In the genomic region with DNA sequence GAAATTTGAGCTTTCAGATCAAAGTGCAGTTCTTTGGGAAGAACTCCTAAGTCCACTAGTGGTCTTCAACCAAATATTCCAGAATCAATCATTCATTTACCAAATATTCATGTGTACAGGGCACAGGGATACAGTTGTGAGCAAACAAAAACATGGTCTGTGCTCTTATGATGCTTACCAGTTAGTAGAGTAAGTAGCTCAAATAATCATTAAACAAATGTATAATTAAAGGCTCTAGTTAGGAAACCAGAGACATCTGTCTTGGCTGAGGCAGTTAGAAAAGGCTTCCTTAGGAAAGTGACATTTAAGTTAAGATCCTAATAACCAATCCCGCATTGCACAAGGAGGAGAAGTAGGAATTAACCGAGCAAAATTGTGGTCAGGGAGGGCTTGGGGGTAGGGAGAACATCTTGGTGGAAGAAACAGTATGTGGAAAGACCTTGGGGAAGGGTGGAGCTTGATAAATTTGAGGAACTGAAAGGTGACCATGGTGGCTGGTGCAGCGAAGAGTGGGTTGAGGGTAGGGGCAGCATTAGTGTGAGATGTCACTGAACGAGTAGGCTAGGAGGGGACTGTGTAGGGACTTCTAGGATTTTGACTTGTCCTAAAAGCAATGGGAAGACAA, we compare ENCODE assay signal across 12 cellular contexts. TPM values are rescaled to one million over a fixed set of nuclear protein-coding genes. Genes with fewer than 3 reads are reported as not detected.
DNase-seq lines count a peak whose midpoint lies in the region; ATAC-seq lines count a peak whose summit lies in the region.
"Had no signal": no experiment of that assay in that cellular context is flagged by ENCODE, and none has a peak within 500 bp of the region (broad histone marks: within the 10 kb centered on the region; RNA-seq: fewer than 3 reads in every experiment).

No MANE protein-coding gene starts in this region.

- no peak for DNase-seq in naive thymus-derived CD4-positive, alpha-beta T cell
- DNase-seq in occipital lobe (lab: John Stamatoyannopoulos, UW), result no peak
- DNase-seq in activated CD8-positive, alpha-beta memory T cell treated with anti-CD3 and anti-CD28 coated beads for 24 hours, result no peak
- DNase-seq in NCI-H1048 (lab: John Stamatoyannopoulos, UW), result no peak
- DNase-seq: activated naive CD8-positive, alpha-beta T cell treated with anti-CD3 and anti-CD28 coated beads, Interleukin-2, amount 10 ng/mL, durations not matched to agents 7 days and 5 days; cortex of kidney; DMS53 had no signal

- CTCF ChIA-PET in naive thymus-derived CD4-positive, alpha-beta T cell (lab: Charles Lee), result interaction anchor here (0.7 to 1.4 kb wide), 3 partner anchors 10 to 200 kb away, joined by 3 to 4 read pairs (median 4); partner anchors contain the start of gene SUDS3

- H3K27me3 Mint-ChIP-seq in IgD-negative memory B cell, result no peaks in the 10 kb centered on the region
- no peaks in the 10 kb centered on the region for H3K27me3 Mint-ChIP-seq in naive thymus-derived CD4-positive, alpha-beta T cell
- H3K27me3 Mint-ChIP-seq: activated naive CD8-positive, alpha-beta T cell treated with anti-CD3 and anti-CD28 coated beads, Interleukin-2, amount 10 ng/mL, durations not matched to agents 7 days and 5 days had no signal

- H3K9me3 Mint-ChIP-seq in IgD-negative memory B cell, result peaks cover 0 to 5% (median 0%) of the 10 kb centered on the region in 3 donors
- H3K9me3 Mint-ChIP-seq in naive thymus-derived CD4-positive, alpha-beta T cell, result peaks cover 0 to 2% (median 0%) of the 10 kb centered on the region in 11 donors
- H3K9me3 Mint-ChIP-seq: activated naive CD8-positive, alpha-beta T cell treated with anti-CD3 and anti-CD28 coated beads, Interleukin-2, amount 10 ng/mL, durations not matched to agents 7 days and 5 days had no signal

- no peak overlapping the region for H3K27ac ChIP-seq in naive thymus-derived CD4-positive, alpha-beta T cell (ENCODE audit: low read depth, low read length)
- H3K27ac ChIP-seq: SK-N-MC, vagina had no signal

- H3K4me1 Mint-ChIP-seq in IgD-negative memory B cell, result peaks cover 9 to 14% (median 12%) of the 10 kb centered on the region in 3 donors
- H3K4me1 Mint-ChIP-seq in naive thymus-derived CD4-positive, alpha-beta T cell, result peaks cover 0 to 5% (median 0%) of the 10 kb centered on the region in 7 donors
- H3K4me1 Mint-ChIP-seq: activated naive CD8-positive, alpha-beta T cell treated with anti-CD3 and anti-CD28 coated beads, Interleukin-2, amount 10 ng/mL, durations not matched to agents 7 days and 5 days had no signal

- H3K27ac Mint-ChIP-seq in IgD-negative memory B cell, result peak overlapping the region in 1 of 3 donors; percentile 1
- H3K27ac Mint-ChIP-seq in naive thymus-derived CD4-positive, alpha-beta T cell, result peak overlapping the region in 1 of 9 donors; percentile 14
- H3K27ac Mint-ChIP-seq: activated naive CD8-positive, alpha-beta T cell treated with anti-CD3 and anti-CD28 coated beads, Interleukin-2, amount 10 ng/mL, durations not matched to agents 7 days and 5 days had no signal

- peaks cover 22% of the 10 kb centered on the region for H3K36me3 Mint-ChIP-seq in IgD-negative memory B cell
- peaks cover 20 to 46% (median 35%) of the 10 kb centered on the region in 5 donors for H3K36me3 Mint-ChIP-seq in naive thymus-derived CD4-positive, alpha-beta T cell

- H3K9me3 ChIP-seq in naive thymus-derived CD4-positive, alpha-beta T cell (ENCODE audit: control insufficient read depth in 2 of 3, low read length in 3 of 3), result no peaks in the 10 kb centered on the region
- H3K9me3 ChIP-seq: vagina had no signal

- peak; percentile 95 for ATAC-seq in GM19043 (IDR thresholded peaks at IDR 0.05; ENCODE audit: low read depth, unreplicated experiment)
- peak; percentile 52 for ATAC-seq in HG02852 (IDR thresholded peaks at IDR 0.05; ENCODE audit: unreplicated experiment)
- ATAC-seq in naive thymus-derived CD4-positive, alpha-beta T cell, result peak; percentile 62

- no peak overlapping the region for H3K4me3 ChIP-seq in naive thymus-derived CD4-positive, alpha-beta T cell (ENCODE audit: low read length)
- H3K4me3 ChIP-seq: SK-N-MC, vagina had no signal

- peak overlapping the region in 3 of 4 donors; percentile 0 to 19 (median 13) for H3K4me3 Mint-ChIP-seq in IgD-negative memory B cell
- no peak overlapping the region for H3K4me3 Mint-ChIP-seq in naive thymus-derived CD4-positive, alpha-beta T cell
- H3K4me3 Mint-ChIP-seq: activated naive CD8-positive, alpha-beta T cell treated with anti-CD3 and anti-CD28 coated beads, Interleukin-2, amount 10 ng/mL, durations not matched to agents 7 days and 5 days had no signal

- H3K4me1 ChIP-seq in naive thymus-derived CD4-positive, alpha-beta T cell (ENCODE audit: control insufficient read depth in 2 of 2, insufficient read depth in 2 of 2, low read length in 2 of 2), result no peaks in the 10 kb centered on the region
- H3K4me1 ChIP-seq: vagina had no signal

- intact Hi-C loops in naive thymus-derived CD4-positive, alpha-beta T cell (cut with micrococcal nuclease), result no loop called here

- peaks cover 27 to 78% (median 31%) of the 10 kb centered on the region in 3 experiments for H3K36me3 ChIP-seq in naive thymus-derived CD4-positive, alpha-beta T cell (ENCODE audit: control insufficient read depth in 2 of 3, insufficient read depth in 3 of 3, low read length in 3 of 3)

- POLR2A ChIA-PET in naive thymus-derived CD4-positive, alpha-beta T cell (lab: Charles Lee), result interaction anchor here (0.7 kb wide), 1 partner anchor 182 kb away, joined by 5 read pairs; no protein-coding TSS in a partner anchor

- no peaks in the 10 kb centered on the region for H3K27me3 ChIP-seq in naive thymus-derived CD4-positive, alpha-beta T cell (ENCODE audit: control insufficient read depth in 2 of 2, insufficient read depth in 2 of 2, low read length in 2 of 2)
- H3K27me3 ChIP-seq: vagina had no signal

RNA-seq across cellular contexts. Expression of gene PEBP1, which starts 40.0 kb away (rescaled TPM):
- 281 TPM for polyA plus RNA-seq in IgD-negative memory B cell
- total RNA-seq in naive thymus-derived CD4-positive, alpha-beta T cell, result 100 to 1,000 TPM in 1 of 5 experiments, 10 to 100 TPM in 4; 73.8 to 109 (median 91.1) TPM
- 100 to 1,000 TPM; 314 to 343 TPM for polyA plus RNA-seq in naive thymus-derived CD4-positive, alpha-beta T cell
- total RNA-seq in occipital lobe, result 266 TPM

Comparison
In these comparisons a context has a peak if more than half of its experiments do, and no peak if none do; other contexts are left out.
1. H3K4me3 Mint-ChIP-seq: peak in IgD-negative memory B cell (3 of 4); none in naive thymus-derived CD4-positive, alpha-beta T cell (0 of 10).
2. Peak in every context shown above with its lines, with median percentiles within 50 percentile points of each other: ATAC-seq.